In genomic region chr1:84152649-84153056, GRCh38 we compare ENCODE assay signal across 9 cellular contexts. TPM values are rescaled to one million over a fixed set of nuclear protein-coding genes. Genes with fewer than 3 reads are reported as not detected.
A peak's percentile ranks its signal among the peaks of the same experiment; 100 is the strongest.
DNase-seq lines count a peak whose midpoint lies in the region; ATAC-seq and TF ChIP-seq lines count a peak whose summit lies in the region.
"Had no signal": no experiment of that assay in that cellular context is flagged by ENCODE, and none has a peak within 500 bp of the region (broad histone marks: within the 10 kb centered on the region; RNA-seq: fewer than 3 reads in every experiment).

No MANE protein-coding gene starts in this region.

- H3K9me2 ChIP-seq in HCT116 (ENCODE audit: insufficient read depth): no peaks in the 10 kb centered on the region

- no TSS peak for BruUV-seq in HCT116 (replicated peaks; lab: Mats Ljungman, UMichigan)

- H3K27me3 Mint-ChIP-seq in IgD-negative memory B cell: no peaks in the 10 kb centered on the region
- no peaks in the 10 kb centered on the region for H3K27me3 Mint-ChIP-seq in naive thymus-derived CD8-positive, alpha-beta T cell

- TF ChIP-seq CTCF in HCT116 (IDR thresholded peaks at IDR 0.05 in 2 of 3, conservative IDR thresholded peaks at IDR 0.05 in 1 of 3; ENCODE audit: borderline replicate concordance in 1 of 3, insufficient read depth in 1 of 3, low read depth in 2 of 3, low read length in 2 of 3): no peak
- TF ChIP-seq CTCF in transverse colon (IDR thresholded peaks at IDR 0.05): no peak
- TF ChIP-seq CTCF in upper lobe of right lung (IDR thresholded peaks at IDR 0.05): no peak

- H3K27ac Mint-ChIP-seq in IgD-negative memory B cell: peak overlapping the region; percentile 8 to 71 (median 50)
- peak overlapping the region; percentile 10 to 76 (median 52) for H3K27ac Mint-ChIP-seq in naive thymus-derived CD8-positive, alpha-beta T cell

- TF ChIP-seq EP300 in transverse colon (IDR thresholded peaks at IDR 0.05; ENCODE audit: low read depth): no peak

- H3K36me3 Mint-ChIP-seq in IgD-negative memory B cell: peaks cover 13% of the 10 kb centered on the region
- peaks cover 18 to 44% (median 30%) of the 10 kb centered on the region in 3 donors for H3K36me3 Mint-ChIP-seq in naive thymus-derived CD8-positive, alpha-beta T cell

- 82 to 90% methylated on average over 2 to 3 of the region's 3 CpGs for WGBS in transverse colon (ENCODE audit: low coverage in 1 of 2), 2 donors

- H3K36me3 ChIP-seq in HCT116 (ENCODE audit: control insufficient read depth in 1 of 2, insufficient read depth in 2 of 2, low read length in 2 of 2) (peaks cover 0 to 12% of the 10 kb centered on the region in 2 experiments; a peak in 1 of 4 replicates), transverse colon (peaks cover 0 to 8% (median 0%) of the 10 kb centered on the region in 4 donors), upper lobe of right lung (no peaks in the 10 kb centered on the region)

- POLR2A ChIA-PET in HCT116 (lab: Charles Lee): interaction anchor here (0.9 to 1.7 kb wide), 3 partner anchors 9 to 420 kb away, joined by 3 to 6 read pairs (median 3); partner anchors contain the start of gene PRKACB
- POLR2A ChIA-PET in naive thymus-derived CD8-positive, alpha-beta T cell (lab: Charles Lee): interaction anchor here (0.9 to 1.4 kb wide), 2 partner anchors 8 to 145 kb away, joined by 3 to 8 read pairs; partner anchors contain the start of gene PRKACB

- RAD21 ChIA-PET in HCT116 (lab: Charles Lee; ENCODE audit: low non-redundant PET in 1 of 2, low total read pairs in 2 of 2, uncharacterized antibody in 2 of 2, unreplicated experiment in 2 of 2): no interaction called here

- H2AFZ ChIP-seq in HCT116 (ENCODE audit: low read depth, low read length, poor library complexity, severe bottlenecking): no peak overlapping the region

- no peaks in the 10 kb centered on the region for H4K20me1 ChIP-seq in HCT116 (ENCODE audit: insufficient read depth)

- peak overlapping the region in 3 of 4 donors; percentile 45 to 85 (median 56) for H3K4me3 Mint-ChIP-seq in IgD-negative memory B cell
- H3K4me3 Mint-ChIP-seq in naive thymus-derived CD8-positive, alpha-beta T cell: peak overlapping the region in 9 of 10 donors; percentile 15 to 58 (median 33)

- H3K27ac ChIP-seq in HCT116 (ENCODE audit: low read depth, low read length): peak overlapping the region; percentile 99
- H3K27ac ChIP-seq in transverse colon: no peak overlapping the region
- no peak overlapping the region for H3K27ac ChIP-seq in upper lobe of right lung

- H3K79me2 ChIP-seq in HCT116 (ENCODE audit: insufficient read depth, low read length): peaks cover 48% of the 10 kb centered on the region

- no peak overlapping the region for H3K9ac ChIP-seq in HCT116 (ENCODE audit: low read length)

- TF ChIP-seq RAD21 in HCT116 (IDR thresholded peaks at IDR 0.05; ENCODE audit: low read depth): no peak

- ATAC-seq in GM18873 (IDR thresholded peaks at IDR 0.05; ENCODE audit: low FRiP score, unreplicated experiment) (peak; percentile 72), HCT116 (no peak), upper lobe of right lung (no peak)
- ATAC-seq in naive thymus-derived CD8-positive, alpha-beta T cell: peak; percentile 23 to 39

- TF ChIP-seq POLR2A in HCT116 (IDR thresholded peaks at IDR 0.05; ENCODE audit: borderline replicate concordance, extremely low read depth, insufficient read depth, insufficient read length): no peak
- TF ChIP-seq POLR2A in transverse colon (IDR thresholded peaks at IDR 0.05): no peak

- no peak for DNase-seq in HCT116 (ENCODE audit: low read depth, low spot score)
- no peak for DNase-seq in naive thymus-derived CD8-positive, alpha-beta T cell
- no peak for DNase-seq in transverse colon
- no peak for DNase-seq in NCI-H82 treated with DMSO at 0.1 percent for 48 hours (lab: John Stamatoyannopoulos, UW; ENCODE audit: unreplicated experiment)
- DNase-seq in upper lobe of right lung: no peak
- no peak for DNase-seq in activated CD4-positive, alpha-beta T cell treated with anti-CD3 and anti-CD28 coated beads, Interleukin-2, amount 50 U/mL, for 1 hour
- DNase-seq: NK-92 treated with Interleukin-12 subunit alpha and Interleukin-12 subunit beta, amount 100 ng/mL, for 24 hours had no signal

- H3K9me3 Mint-ChIP-seq in IgD-negative memory B cell: peaks cover 0 to 2% (median 0%) of the 10 kb centered on the region in 3 donors
- peaks cover 0 to 3% (median 0%) of the 10 kb centered on the region in 9 donors for H3K9me3 Mint-ChIP-seq in naive thymus-derived CD8-positive, alpha-beta T cell

- CTCF ChIA-PET in HCT116 (lab: Charles Lee): interaction anchor here (1.1 kb wide), 1 partner anchor 452 kb away, joined by 3 read pairs; no protein-coding TSS in a partner anchor

- H3K9me3 ChIP-seq in HCT116 (ENCODE audit: control insufficient read depth in 1 of 2, insufficient read depth in 1 of 2, low read depth in 1 of 2, low read length in 2 of 2) (no peaks in the 10 kb centered on the region), transverse colon (no peaks in the 10 kb centered on the region), upper lobe of right lung (no peaks in the 10 kb centered on the region)

- intact Hi-C loops in HCT116 (cut with micrococcal nuclease) (no loop called here), transverse colon (cut with DNase I; ENCODE audit: low total_unique reads) (no loop called here), upper lobe of right lung (cut with DNase I) (no loop called here)

- no peaks in the 10 kb centered on the region for H3K27me3 ChIP-seq in HCT116 (ENCODE audit: insufficient read depth, low read length)
- H3K27me3 ChIP-seq in transverse colon: no peaks in the 10 kb centered on the region
- no peaks in the 10 kb centered on the region for H3K27me3 ChIP-seq in upper lobe of right lung

- no peak overlapping the region for H3K4me2 ChIP-seq in HCT116 (ENCODE audit: low read length)

- H3K4me3 ChIP-seq in HCT116 (replicated peaks in 1 of 2; ENCODE audit: low read depth in 1 of 2, low read length in 2 of 2) (no peak overlapping the region), transverse colon (no peak overlapping the region), upper lobe of right lung (no peak overlapping the region)

- H3K4me1 Mint-ChIP-seq in IgD-negative memory B cell: peaks cover 63 to 67% (median 65%) of the 10 kb centered on the region in 3 donors
- peaks cover 42 to 88% (median 82%) of the 10 kb centered on the region in 4 donors for H3K4me1 Mint-ChIP-seq in naive thymus-derived CD8-positive, alpha-beta T cell

- in situ Hi-C loops in transverse colon (cut with MboI; ENCODE audit: low pct_ligation_motif_present in 1 of 4, low pct_unique_long_range_greater_than_20kb in 1 of 4, low sequenced_read_pairs in 3 of 4): no loop called here

- H3K4me1 ChIP-seq in HCT116 (ENCODE audit: control insufficient read depth in 1 of 2, insufficient read depth in 2 of 2, low read length in 2 of 2) (peaks cover 56 to 66% of the 10 kb centered on the region in 2 experiments), transverse colon (peaks cover 0 to 20% (median 0%) of the 10 kb centered on the region in 4 donors), upper lobe of right lung (no peaks in the 10 kb centered on the region)

TF ChIP-seq in HCT116, 20 proteins besides CTCF, POLR2A, EP300 and RAD21:
- TF ChIP-seq TCF7L2 (IDR thresholded peaks at IDR 0.05; ENCODE audit: borderline replicate concordance, extremely low read depth, insufficient read depth, insufficient read length): peak; percentile 28
- TF ChIP-seq EZH2phosphoT487 (IDR thresholded peaks at IDR 0.05; ENCODE audit: borderline replicate concordance): no peak

RNA-seq across cellular contexts. Expression of gene PRKACB, which starts 8.6 kb away (rescaled TPM):
- total RNA-seq in HCT116 (2021; ENCODE audit: unreplicated experiment): 135 TPM
- 16.6 and 32.8 TPM in 2 replicates for polyA plus RNA-seq in HCT116 (2012)
- 62.5 TPM for polyA plus RNA-seq in IgD-negative memory B cell
- total RNA-seq in naive thymus-derived CD8-positive, alpha-beta T cell: 100 to 1,000 TPM; 174 to 194 TPM
- 100 to 1,000 TPM; 120 to 162 (median 131) TPM for polyA plus RNA-seq in naive thymus-derived CD8-positive, alpha-beta T cell
- 100 to 1,000 TPM in 1 of 4 donors, 10 to 100 TPM in 3; 34.6 to 115 (median 79.2) TPM for total RNA-seq in transverse colon
- 31.9 TPM for total RNA-seq in upper lobe of right lung

Comparison
In these comparisons a context has a peak if more than half of its experiments do, and no peak if none do; other contexts are left out.
1. ATAC-seq: peak in GM18873 (single experiment) and naive thymus-derived CD8-positive, alpha-beta T cell (2 of 2); none in HCT116 (single experiment) and upper lobe of right lung (single experiment).